8 cellular contexts compared by ENCODE assay signal in genomic region chr17:35969558-35970442, GRCh38. TPM values are rescaled to one million over a fixed set of nuclear protein-coding genes. Genes with fewer than 3 reads are reported as not detected.
A peak's percentile ranks its signal among the peaks of the same experiment; 100 is the strongest.
DNase-seq lines count a peak whose midpoint lies in the region; ATAC-seq lines count a peak whose summit lies in the region.

No MANE protein-coding gene starts in this region.

- POLR2A ChIA-PET in activated CD8-positive, alpha-beta T cell treated with anti-CD3 and anti-CD28 coated beads, Interleukin-2, amount 10 ng/mL, durations not matched to agents 7 days and 5 days (lab: Charles Lee) = interaction anchor here (0.6 to 1.0 kb wide), 4 partner anchors 11 to 197 kb away, joined by 3 to 5 read pairs (median 3); no protein-coding TSS in a partner anchor

- H2BK5ac ChIP-seq in mesenchymal stem cell (ENCODE audit: low read depth, low read length, poor library complexity, severe bottlenecking) = no peak overlapping the region

- no peak overlapping the region for H3K27ac ChIP-seq in effector memory CD4-positive, alpha-beta T cell (ENCODE audit: insufficient read depth, low read length, poor library complexity, severe bottlenecking)
- no peak overlapping the region for H3K27ac ChIP-seq in mesenchymal stem cell (ENCODE audit: low read length, poor library complexity, severe bottlenecking)

- no peak overlapping the region for H2AK5ac ChIP-seq in mesenchymal stem cell (ENCODE audit: low read length, severe bottlenecking)

- H3K23ac ChIP-seq in mesenchymal stem cell (ENCODE audit: low read length in 2 of 2) = no peak overlapping the region

- H4K91ac ChIP-seq in mesenchymal stem cell (ENCODE audit: low read length) = no peak overlapping the region

- CTCF ChIA-PET in activated CD8-positive, alpha-beta T cell treated with anti-CD3 and anti-CD28 coated beads, Interleukin-2, amount 10 ng/mL, durations not matched to agents 7 days and 5 days (lab: Charles Lee) = interaction anchor here (0.5 to 5.2 kb wide), 45 partner anchors 8 to 260 kb away, joined by 3 to 119 read pairs (median 4); partner anchors contain the start of genes CCL16, HEATR9, LYZL6 and RDM1

- no peak overlapping the region for H2AFZ ChIP-seq in mesenchymal stem cell (ENCODE audit: low read depth, low read length)

- H3K4me3 ChIP-seq in HAP-1 (no peak overlapping the region), mesenchymal stem cell (ENCODE audit: insufficient read depth in 1 of 2, low read depth in 1 of 2, low read length in 2 of 2) (no peak overlapping the region)
- no peak overlapping the region for H3K4me3 ChIP-seq in effector memory CD4-positive, alpha-beta T cell (ENCODE audit: insufficient read depth, low read depth, low read length, poor library complexity, severe bottlenecking)

- ATAC-seq in activated CD8-positive, alpha-beta T cell treated with anti-CD3 and anti-CD28 coated beads, Interleukin-2, amount 10 ng/mL, durations not matched to agents 7 days and 5 days = peak; percentile 72
- ATAC-seq in HG03439 (IDR thresholded peaks at IDR 0.05; ENCODE audit: unreplicated experiment) = no peak

- no peaks in the 10 kb centered on the region for H3K4me1 ChIP-seq in HAP-1
- H3K4me1 ChIP-seq in effector memory CD4-positive, alpha-beta T cell (ENCODE audit: control insufficient read depth, insufficient read depth, low read length, poor library complexity, severe bottlenecking) = no peaks in the 10 kb centered on the region
- H3K4me1 ChIP-seq in mesenchymal stem cell (ENCODE audit: control insufficient read depth, insufficient read depth, low read depth, low read length) = peaks cover 3% of the 10 kb centered on the region

- H3K4me3 Mint-ChIP-seq in activated CD8-positive, alpha-beta T cell treated with anti-CD3 and anti-CD28 coated beads, Interleukin-2, amount 10 ng/mL, durations not matched to agents 7 days and 5 days = no peak overlapping the region

- WGBS in mesenchymal stem cell = 48% methylated on average over 8 of the region's 8 CpGs

- in situ Hi-C loops in HAP-1 (cut with MboI; ENCODE audit: low sequenced_read_pairs) = loop anchor here (5.0 to 10.0 kb wide), 2 partner anchors 178 to 515 kb away; partner anchors contain the start of gene ZNHIT3

- no peak overlapping the region for H3K14ac ChIP-seq in mesenchymal stem cell (ENCODE audit: low read length in 2 of 2)

- no peaks in the 10 kb centered on the region for H3K36me3 Mint-ChIP-seq in activated CD8-positive, alpha-beta T cell treated with anti-CD3 and anti-CD28 coated beads, Interleukin-2, amount 10 ng/mL, durations not matched to agents 7 days and 5 days (ENCODE audit: low read depth)

- H2BK12ac ChIP-seq in mesenchymal stem cell (ENCODE audit: low read length in 2 of 2) = peak overlapping the region in 1 of 2 experiments; percentile 31

- H3K27me3 ChIP-seq in HAP-1 (ENCODE audit: low read depth) = no peaks in the 10 kb centered on the region
- H3K27me3 ChIP-seq in effector memory CD4-positive, alpha-beta T cell (replicated peaks; ENCODE audit: control insufficient read depth, insufficient read depth, low read length, poor library complexity, severe bottlenecking) = no peaks in the 10 kb centered on the region
- H3K27me3 ChIP-seq in mesenchymal stem cell (ENCODE audit: control insufficient read depth in 1 of 2, insufficient read depth in 1 of 2, low read length in 2 of 2) = peaks cover 3 to 18% of the 10 kb centered on the region in 2 experiments

- no peak overlapping the region for H2BK15ac ChIP-seq in mesenchymal stem cell (ENCODE audit: low read depth, poor library complexity, severe bottlenecking)

- peaks cover 7% of the 10 kb centered on the region for H3K4me1 Mint-ChIP-seq in activated CD8-positive, alpha-beta T cell treated with anti-CD3 and anti-CD28 coated beads, Interleukin-2, amount 10 ng/mL, durations not matched to agents 7 days and 5 days (ENCODE audit: low read depth)

- H3K9me3 Mint-ChIP-seq in activated CD8-positive, alpha-beta T cell treated with anti-CD3 and anti-CD28 coated beads, Interleukin-2, amount 10 ng/mL, durations not matched to agents 7 days and 5 days (ENCODE audit: insufficient read depth) = no peaks in the 10 kb centered on the region

- H3K4me2 ChIP-seq in mesenchymal stem cell (ENCODE audit: low read length, poor library complexity, severe bottlenecking) = no peak overlapping the region

- H3K36me3 ChIP-seq in HAP-1 (replicated peaks) (no peaks in the 10 kb centered on the region), mesenchymal stem cell (ENCODE audit: control insufficient read depth in 1 of 2, insufficient read depth in 2 of 2, low read depth in 1 of 2, low read length in 2 of 2) (no peaks in the 10 kb centered on the region)
- no peaks in the 10 kb centered on the region for H3K36me3 ChIP-seq in effector memory CD4-positive, alpha-beta T cell (ENCODE audit: control insufficient read depth, insufficient read depth, low read length)

- peak; percentile 76 for DNase-seq in AG20443 (ENCODE audit: low spot score)
- DNase-seq in HAP-1 (ENCODE audit: low spot score in 2 of 2) = peak; percentile 68 to 87
- DNase-seq in NCI-H69 (lab: John Stamatoyannopoulos, UW) = peak; percentile 78
- peak; percentile 86 for DNase-seq in activated CD8-positive, alpha-beta T cell treated with anti-CD3 and anti-CD28 coated beads, Interleukin-2, amount 10 ng/mL, durations not matched to agents 7 days and 5 days
- peak; percentile 26 to 58 (median 35) for DNase-seq in effector memory CD4-positive, alpha-beta T cell
- peak; percentile 73 for DNase-seq in mesenchymal stem cell
- DNase-seq in stimulated activated CD8-positive, alpha-beta memory T cell treated with anti-CD3 and anti-CD28 coated beads, Interleukin-15, amount 100 ng/mL, for 48 hours (ENCODE audit: low read depth in 2 of 2) = peak; percentile 38 to 65

- H3K4ac ChIP-seq in mesenchymal stem cell (ENCODE audit: low read depth in 1 of 2, low read length in 2 of 2) = no peak overlapping the region

- no peaks in the 10 kb centered on the region for H3K79me1 ChIP-seq in mesenchymal stem cell (replicated peaks; ENCODE audit: low read length, poor library complexity, severe bottlenecking)

- H3K27ac Mint-ChIP-seq in activated CD8-positive, alpha-beta T cell treated with anti-CD3 and anti-CD28 coated beads, Interleukin-2, amount 10 ng/mL, durations not matched to agents 7 days and 5 days = no peak overlapping the region

- H3K9me3 ChIP-seq in HAP-1 (no peaks in the 10 kb centered on the region), mesenchymal stem cell (ENCODE audit: control insufficient read depth, low read length) (no peaks in the 10 kb centered on the region)
- H3K9me3 ChIP-seq in effector memory CD4-positive, alpha-beta T cell (ENCODE audit: control insufficient read depth, low read length) = no peaks in the 10 kb centered on the region

- H3K9ac ChIP-seq in mesenchymal stem cell (ENCODE audit: low read length) = peak overlapping the region; percentile 12

- peaks cover 6% of the 10 kb centered on the region for H3K27me3 Mint-ChIP-seq in activated CD8-positive, alpha-beta T cell treated with anti-CD3 and anti-CD28 coated beads, Interleukin-2, amount 10 ng/mL, durations not matched to agents 7 days and 5 days (ENCODE audit: low read depth)

- no peak overlapping the region for H4K8ac ChIP-seq in mesenchymal stem cell (ENCODE audit: low read length)

- no peak overlapping the region for H2BK120ac ChIP-seq in mesenchymal stem cell (ENCODE audit: low read depth, low read length)

- H3K18ac ChIP-seq in mesenchymal stem cell (ENCODE audit: low read depth in 1 of 2, low read length in 2 of 2) = no peak overlapping the region

RNA-seq across cellular contexts. Expression of gene CCL16, which starts 11.5 kb away (rescaled TPM):
- not detected for total RNA-seq in activated CD8-positive, alpha-beta T cell treated with anti-CD3 and anti-CD28 coated beads, Interleukin-2, amount 10 ng/mL, durations not matched to agents 7 days and 5 days
- not detected for polyA plus RNA-seq in mesenchymal stem cell (2013, experiment 1 of 2)
- polyA plus RNA-seq in mesenchymal stem cell (2013, experiment 2 of 2) = not detected

RNA-seq across cellular contexts. Expression of gene CCL14, which starts 16.7 kb away (rescaled TPM):
- not detected for total RNA-seq in activated CD8-positive, alpha-beta T cell treated with anti-CD3 and anti-CD28 coated beads, Interleukin-2, amount 10 ng/mL, durations not matched to agents 7 days and 5 days
- not detected for polyA plus RNA-seq in mesenchymal stem cell (2013, experiment 1 of 2)
- not detected for polyA plus RNA-seq in mesenchymal stem cell (2013, experiment 2 of 2)

RNA-seq across cellular contexts. Expression of gene LYZL6, which starts 26.3 kb away (rescaled TPM):
- total RNA-seq in activated CD8-positive, alpha-beta T cell treated with anti-CD3 and anti-CD28 coated beads, Interleukin-2, amount 10 ng/mL, durations not matched to agents 7 days and 5 days = not detected
- not detected for polyA plus RNA-seq in mesenchymal stem cell (2013, experiment 1 of 2)
- not detected for polyA plus RNA-seq in mesenchymal stem cell (2013, experiment 2 of 2)

RNA-seq across cellular contexts. Expression of gene CCL15, which starts 31.6 kb away (rescaled TPM):
- not detected for total RNA-seq in activated CD8-positive, alpha-beta T cell treated with anti-CD3 and anti-CD28 coated beads, Interleukin-2, amount 10 ng/mL, durations not matched to agents 7 days and 5 days
- not detected for polyA plus RNA-seq in mesenchymal stem cell (2013, experiment 1 of 2)
- polyA plus RNA-seq in mesenchymal stem cell (2013, experiment 2 of 2) = not detected

RNA-seq across cellular contexts. Expression of gene RDM1, which starts 39.2 kb away (rescaled TPM):
- 10 to 100 TPM; 13.9 to 14.4 TPM for total RNA-seq in activated CD8-positive, alpha-beta T cell treated with anti-CD3 and anti-CD28 coated beads, Interleukin-2, amount 10 ng/mL, durations not matched to agents 7 days and 5 days
- not detected for polyA plus RNA-seq in mesenchymal stem cell (2013, experiment 1 of 2)
- not detected for polyA plus RNA-seq in mesenchymal stem cell (2013, experiment 2 of 2)

Comparison
In these comparisons a context has a peak if more than half of its experiments do, and no peak if none do; other contexts are left out.
1. DNase-seq: peak in every context shown above with its lines; median percentile 86 in activated CD8-positive, alpha-beta T cell treated with anti-CD3 and anti-CD28 coated beads, Interleukin-2, amount 10 ng/mL, durations not matched to agents 7 days and 5 days; 78 in NCI-H69; 78 in HAP-1; 76 in AG20443; 73 in mesenchymal stem cell; 52 in stimulated activated CD8-positive, alpha-beta memory T cell treated with anti-CD3 and anti-CD28 coated beads, Interleukin-15, amount 100 ng/mL, for 48 hours; 35 in effector memory CD4-positive, alpha-beta T cell.